Comparison of ENCODE assay signal across 1 cellular context in the genomic region with DNA sequence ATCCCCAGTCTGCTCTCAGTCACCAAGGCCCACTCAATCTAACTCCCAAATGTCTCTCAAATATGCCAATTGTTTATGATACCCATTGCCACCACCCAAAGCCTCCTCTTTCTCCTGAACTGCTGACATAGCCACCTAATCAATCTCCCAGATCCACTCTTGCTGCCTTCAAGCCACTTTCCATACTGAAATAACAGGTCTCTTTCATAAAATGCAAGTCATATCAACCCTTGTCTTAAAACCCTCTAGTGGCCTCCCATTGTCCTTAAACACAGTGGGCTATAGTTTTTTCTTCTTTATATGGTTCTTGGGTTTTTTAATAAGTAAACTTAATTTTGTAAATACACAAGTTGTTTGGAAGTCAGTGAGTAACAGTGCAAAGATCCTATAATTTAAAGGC.
TF ChIP-seq lines count a peak whose summit lies in the region.

No MANE protein-coding gene starts in this region.

TF ChIP-seq in GM23338, 12 proteins besides CTCF, POLR2A, EP300 and RAD21 (continued from another document):
- TF ChIP-seq EZH2 (IDR thresholded peaks at IDR 0.05; ENCODE audit: low read depth, unreplicated experiment) (no peak), ZNF114 (CRISPR knock-in tag; IDR thresholded peaks at IDR 0.05) (no peak)
